Comparison of ENCODE assay signal across 8 cellular contexts in genomic region chr6:125201961-125202729, GRCh38. TPM values are rescaled to one million over a fixed set of nuclear protein-coding genes. Genes with fewer than 3 reads are reported as not detected.
DNase-seq lines count a peak whose midpoint lies in the region.

No MANE protein-coding gene starts in this region.

- no peaks in the 10 kb centered on the region for H3K9me3 ChIP-seq in CD4-positive, alpha-beta memory T cell (ENCODE audit: control insufficient read depth in 1 of 2, low read length in 2 of 2)

- H3K27me3 ChIP-seq in CD4-positive, alpha-beta memory T cell (ENCODE audit: insufficient read depth, low read length), result no peaks in the 10 kb centered on the region

- H3K36me3 Mint-ChIP-seq in CD4-positive, alpha-beta memory T cell, result no peaks in the 10 kb centered on the region

- H3K4me3 ChIP-seq in CD4-positive, alpha-beta memory T cell (ENCODE audit: low read length in 2 of 2), result no peak overlapping the region

- DNase-seq in CD1c-positive myeloid dendritic cell (ENCODE audit: extremely low spot score) (peak; percentile 52), NCI-H460 (ENCODE audit: extremely low read depth, low read depth) (peak; percentile 93), epithelial cell of prostate (ENCODE audit: low read depth, low spot score) (peak; percentile 49), non-pigmented ciliary epithelial cell (ENCODE audit: low read depth) (peak; percentile 88), COR-L47 (lab: John Stamatoyannopoulos, UW) (no peak), activated gamma-delta T cell (lab: John Stamatoyannopoulos, UW) (no peak)
- DNase-seq in CD4-positive, alpha-beta memory T cell, result no peak
- no peak for DNase-seq in activated CD8-positive, alpha-beta memory T cell treated with anti-CD3 and anti-CD28 coated beads, Interleukin-2, amount 50 U/mL, for 4 hours

- CTCF ChIA-PET in CD4-positive, alpha-beta memory T cell (lab: Charles Lee; ENCODE audit: partially characterized antibody), result interaction anchor here (1.3 to 1.6 kb wide), 2 partner anchors 8 to 9 kb away, joined by 3 to 5 read pairs; no protein-coding TSS in a partner anchor

- no peaks in the 10 kb centered on the region for H3K4me1 ChIP-seq in CD4-positive, alpha-beta memory T cell (ENCODE audit: insufficient read depth, low read length)

- POLR2A ChIA-PET in CD4-positive, alpha-beta memory T cell (lab: Charles Lee; ENCODE audit: partially characterized antibody), result no interaction called here

- no peaks in the 10 kb centered on the region for H3K9me3 Mint-ChIP-seq in CD4-positive, alpha-beta memory T cell

- peak overlapping the region; percentile 90 for H3K27ac ChIP-seq in epithelial cell of prostate
- no peak overlapping the region for H3K27ac ChIP-seq in CD4-positive, alpha-beta memory T cell (ENCODE audit: low read depth, low read length)

- H3K4me1 Mint-ChIP-seq in CD4-positive, alpha-beta memory T cell, result no peaks in the 10 kb centered on the region

- intact Hi-C loops in CD4-positive, alpha-beta memory T cell (cut with micrococcal nuclease), result no loop called here

- no peaks in the 10 kb centered on the region for H3K36me3 ChIP-seq in CD4-positive, alpha-beta memory T cell (ENCODE audit: insufficient read depth, low read length)

- H3K27ac Mint-ChIP-seq in CD4-positive, alpha-beta memory T cell, result no peak overlapping the region

- H3K27me3 Mint-ChIP-seq in CD4-positive, alpha-beta memory T cell, result peaks cover 1 to 8% of the 10 kb centered on the region in 2 donors

- no peak overlapping the region for H3K4me3 Mint-ChIP-seq in CD4-positive, alpha-beta memory T cell

RNA-seq across cellular contexts. Expression of gene TPD52L1, which starts 48.6 kb away (rescaled TPM):
- total RNA-seq in NCI-H460 (2014; rRNA removed; shearing (Covaris generic)), result 96.1 and 107 TPM in 2 replicates
- 108 and 143 TPM in 2 replicates for polyA plus RNA-seq in NCI-H460 (2014; cell fraction: nucleus; rRNA removed)
- under 1 TPM; 0.33 to 0.35 TPM for total RNA-seq in CD4-positive, alpha-beta memory T cell
- under 1 TPM in 1 of 2 donors, not detected in 1; 0.62 TPM for polyA plus RNA-seq in CD4-positive, alpha-beta memory T cell

Comparison
In these comparisons a context has a peak if more than half of its experiments do, and no peak if none do; other contexts are left out.
1. DNase-seq: peak in CD1c-positive myeloid dendritic cell (single experiment), NCI-H460 (single experiment), epithelial cell of prostate (single experiment) and non-pigmented ciliary epithelial cell (single experiment); none in CD4-positive, alpha-beta memory T cell (0 of 5), COR-L47 (single experiment), activated CD8-positive, alpha-beta memory T cell treated with anti-CD3 and anti-CD28 coated beads, Interleukin-2, amount 50 U/mL, for 4 hours (single experiment) and activated gamma-delta T cell (single experiment).
2. RNA of gene TPD52L1, which starts 48.6 kb away (total RNA-seq): 96.1 to 107 TPM in NCI-H460; 0.33 to 0.35 TPM in CD4-positive, alpha-beta memory T cell; every median in the first group is over 10 times any median in the second.